1 cellular context compared by ENCODE assay signal in the genomic region with DNA sequence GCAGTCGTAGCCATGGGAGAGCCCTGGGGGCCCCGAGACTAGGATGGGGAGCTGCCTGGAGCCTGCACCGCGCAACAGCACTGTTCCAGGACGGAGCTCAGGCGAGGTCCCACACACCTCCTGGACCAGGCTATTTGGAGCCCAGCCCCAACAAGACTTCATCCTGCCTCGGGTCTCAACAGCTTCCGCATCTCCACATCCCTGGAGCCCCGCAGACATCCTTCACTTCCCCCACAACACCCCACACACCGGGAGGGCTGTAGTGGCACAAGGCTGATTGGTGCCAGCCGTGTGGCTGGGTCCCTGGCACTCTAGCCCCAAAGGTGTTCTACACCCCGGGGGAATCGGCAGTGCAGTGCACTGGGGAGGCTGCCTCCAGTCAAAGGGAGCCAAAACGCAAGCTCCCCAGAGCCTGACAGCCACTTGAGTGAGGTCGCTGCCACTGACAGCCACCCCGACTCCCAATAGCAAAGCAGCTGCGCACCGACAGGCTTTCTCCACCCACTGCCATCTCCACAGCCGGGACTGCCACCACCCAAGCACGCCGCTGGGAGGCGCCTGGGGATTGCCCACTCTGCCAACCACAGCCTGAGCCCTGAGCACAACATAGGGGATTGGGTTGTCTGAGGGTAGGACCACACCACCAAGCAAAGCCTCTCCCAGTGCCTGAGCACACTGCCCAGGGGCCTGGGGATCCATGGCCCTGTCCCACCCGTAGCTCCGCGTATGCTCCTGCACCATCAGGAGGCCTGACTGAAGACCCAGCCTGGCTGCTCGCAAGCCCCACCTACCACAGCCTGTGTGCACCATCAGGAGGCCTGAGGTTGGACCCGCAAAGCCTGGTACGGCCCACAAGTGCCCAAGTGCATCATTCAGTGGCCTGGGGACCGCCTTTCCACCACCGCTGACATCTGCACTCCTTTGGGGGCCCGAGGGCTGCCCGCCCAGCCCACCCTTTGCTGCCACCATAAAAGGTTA.
TF ChIP-seq lines count a peak whose summit lies in the region.

No MANE protein-coding gene starts in this region.

TF ChIP-seq in HEK293, 187 proteins besides CTCF, POLR2A, EP300 and RAD21 (continued from another document):
- TF ChIP-seq ZNF843 (tag by site-specific recombination; IDR thresholded peaks at IDR 0.05): no peak
- no peak for TF ChIP-seq ZNF785 (tag by site-specific recombination; IDR thresholded peaks at IDR 0.05)
- TF ChIP-seq ZNF19 (tag by site-specific recombination; IDR thresholded peaks at IDR 0.05; ENCODE audit: low read depth): no peak
- no peak for TF ChIP-seq ZNF629 (tag by site-specific recombination; IDR thresholded peaks at IDR 0.05)
- no peak for TF ChIP-seq EGR2 (tag by site-specific recombination; IDR thresholded peaks at IDR 0.05; ENCODE audit: low read depth)
- TF ChIP-seq ZNF560 (tag by site-specific recombination; IDR thresholded peaks at IDR 0.05; ENCODE audit: borderline replicate concordance): no peak
- TF ChIP-seq ZNF660 (tag by site-specific recombination; IDR thresholded peaks at IDR 0.05): no peak
- TF ChIP-seq, protein P1, sequence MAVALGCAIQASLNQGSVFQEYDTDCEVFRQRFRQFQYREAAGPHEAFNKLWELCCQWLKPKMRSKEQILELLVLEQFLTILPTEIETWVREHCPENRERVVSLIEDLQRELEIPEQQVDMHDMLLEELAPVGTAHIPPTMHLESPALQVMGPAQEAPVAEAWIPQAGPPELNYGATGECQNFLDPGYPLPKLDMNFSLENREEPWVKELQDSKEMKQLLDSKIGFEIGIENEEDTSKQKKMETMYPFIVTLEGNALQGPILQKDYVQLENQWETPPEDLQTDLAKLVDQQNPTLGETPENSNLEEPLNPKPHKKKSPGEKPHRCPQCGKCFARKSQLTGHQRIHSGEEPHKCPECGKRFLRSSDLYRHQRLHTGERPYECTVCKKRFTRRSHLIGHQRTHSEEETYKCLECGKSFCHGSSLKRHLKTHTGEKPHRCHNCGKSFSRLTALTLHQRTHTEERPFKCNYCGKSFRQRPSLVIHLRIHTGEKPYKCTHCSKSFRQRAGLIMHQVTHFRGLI (tag by site-specific recombination; IDR thresholded peaks at IDR 0.05): no peak
- no peak for TF ChIP-seq ZNF366 (tag by site-specific recombination; conservative IDR thresholded peaks at IDR 0.05)
- peak; percentile 79 for TF ChIP-seq ZNF654 (tag by site-specific recombination; IDR thresholded peaks at IDR 0.05; ENCODE audit: low read depth)
- no peak for TF ChIP-seq ZNF704 (tag by site-specific recombination; IDR thresholded peaks at IDR 0.05)
- 0 out of 2 replicates have a peak, but pooled peaks have one; percentile 16 for TF ChIP-seq ZNF600 (tag by site-specific recombination; IDR thresholded peaks at IDR 0.05)
- 0 out of 2 replicates have a peak, but pooled peaks have one; percentile 26 for TF ChIP-seq ZFP37 (tag by site-specific recombination; IDR thresholded peaks at IDR 0.05)
- no peak for TF ChIP-seq KLF17 (tag by site-specific recombination; IDR thresholded peaks at IDR 0.05)
- TF ChIP-seq SP7 (tag by site-specific recombination; IDR thresholded peaks at IDR 0.05): no peak
- TF ChIP-seq ZNF530 (tag by site-specific recombination; IDR thresholded peaks at IDR 0.05; ENCODE audit: low read depth): no peak
- no peak for TF ChIP-seq ZNF529 (tag by site-specific recombination; IDR thresholded peaks at IDR 0.05; ENCODE audit: insufficient replicate concordance)
- no peak for TF ChIP-seq BCL11A (tag by site-specific recombination; IDR thresholded peaks at IDR 0.05; ENCODE audit: low read depth)
- TF ChIP-seq PRDM10 (tag by site-specific recombination; IDR thresholded peaks at IDR 0.05): no peak
- no peak for TF ChIP-seq ZNF202 (tag by site-specific recombination; IDR thresholded peaks at IDR 0.05; ENCODE audit: borderline replicate concordance)
- TF ChIP-seq SP3 (tag by site-specific recombination; IDR thresholded peaks at IDR 0.05): peak; percentile 21; the same call in 1 of the 2 replicates
- no peak for TF ChIP-seq YY1 (tag by site-specific recombination; IDR thresholded peaks at IDR 0.05)
- TF ChIP-seq ZNF48 (tag by site-specific recombination; IDR thresholded peaks at IDR 0.05): no peak
- no peak for TF ChIP-seq ZNF248 (tag by site-specific recombination; IDR thresholded peaks at IDR 0.05)
- no peak for TF ChIP-seq ZNF140 (tag by site-specific recombination; IDR thresholded peaks at IDR 0.05)
- TF ChIP-seq ZSCAN23 (tag by site-specific recombination; IDR thresholded peaks at IDR 0.05): no peak
- TF ChIP-seq ZFP69B (tag by site-specific recombination; IDR thresholded peaks at IDR 0.05): no peak
- 0 out of 2 replicates have a peak, but pooled peaks have one; percentile 24 for TF ChIP-seq ZIC2 (tag by site-specific recombination; IDR thresholded peaks at IDR 0.05)
- no peak for TF ChIP-seq SETDB1 (IDR thresholded peaks at IDR 0.05; ENCODE audit: insufficient read length, low read length)
- peak; percentile 63; the same call in 1 of the 2 replicates for TF ChIP-seq ZBTB48 (tag by site-specific recombination; IDR thresholded peaks at IDR 0.05)
- TF ChIP-seq, protein P2, sequence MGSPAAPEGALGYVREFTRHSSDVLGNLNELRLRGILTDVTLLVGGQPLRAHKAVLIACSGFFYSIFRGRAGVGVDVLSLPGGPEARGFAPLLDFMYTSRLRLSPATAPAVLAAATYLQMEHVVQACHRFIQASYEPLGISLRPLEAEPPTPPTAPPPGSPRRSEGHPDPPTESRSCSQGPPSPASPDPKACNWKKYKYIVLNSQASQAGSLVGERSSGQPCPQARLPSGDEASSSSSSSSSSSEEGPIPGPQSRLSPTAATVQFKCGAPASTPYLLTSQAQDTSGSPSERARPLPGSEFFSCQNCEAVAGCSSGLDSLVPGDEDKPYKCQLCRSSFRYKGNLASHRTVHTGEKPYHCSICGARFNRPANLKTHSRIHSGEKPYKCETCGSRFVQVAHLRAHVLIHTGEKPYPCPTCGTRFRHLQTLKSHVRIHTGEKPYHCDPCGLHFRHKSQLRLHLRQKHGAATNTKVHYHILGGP (tag by site-specific recombination; IDR thresholded peaks at IDR 0.05): no peak
- peak; percentile 57 for TF ChIP-seq ZFHX2 (tag by site-specific recombination; conservative IDR thresholded peaks at IDR 0.05)
- no peak for TF ChIP-seq OSR2 (tag by site-specific recombination; IDR thresholded peaks at IDR 0.05)
- TF ChIP-seq ZNF114 (tag by site-specific recombination; IDR thresholded peaks at IDR 0.05): no peak
- TF ChIP-seq, protein P3, sequence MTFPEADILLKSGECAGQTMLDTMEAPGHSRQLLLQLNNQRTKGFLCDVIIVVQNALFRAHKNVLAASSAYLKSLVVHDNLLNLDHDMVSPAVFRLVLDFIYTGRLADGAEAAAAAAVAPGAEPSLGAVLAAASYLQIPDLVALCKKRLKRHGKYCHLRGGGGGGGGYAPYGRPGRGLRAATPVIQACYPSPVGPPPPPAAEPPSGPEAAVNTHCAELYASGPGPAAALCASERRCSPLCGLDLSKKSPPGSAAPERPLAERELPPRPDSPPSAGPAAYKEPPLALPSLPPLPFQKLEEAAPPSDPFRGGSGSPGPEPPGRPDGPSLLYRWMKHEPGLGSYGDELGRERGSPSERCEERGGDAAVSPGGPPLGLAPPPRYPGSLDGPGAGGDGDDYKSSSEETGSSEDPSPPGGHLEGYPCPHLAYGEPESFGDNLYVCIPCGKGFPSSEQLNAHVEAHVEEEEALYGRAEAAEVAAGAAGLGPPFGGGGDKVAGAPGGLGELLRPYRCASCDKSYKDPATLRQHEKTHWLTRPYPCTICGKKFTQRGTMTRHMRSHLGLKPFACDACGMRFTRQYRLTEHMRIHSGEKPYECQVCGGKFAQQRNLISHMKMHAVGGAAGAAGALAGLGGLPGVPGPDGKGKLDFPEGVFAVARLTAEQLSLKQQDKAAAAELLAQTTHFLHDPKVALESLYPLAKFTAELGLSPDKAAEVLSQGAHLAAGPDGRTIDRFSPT (tag by site-specific recombination; IDR thresholded peaks at IDR 0.05): peak; percentile 90
- peak; percentile 42; the same call in 1 of the 2 replicates for TF ChIP-seq GLIS2 (tag by site-specific recombination; IDR thresholded peaks at IDR 0.05)
- TF ChIP-seq ZNF2 (tag by site-specific recombination; IDR thresholded peaks at IDR 0.05): peak; percentile 91
- TF ChIP-seq, protein P4, sequence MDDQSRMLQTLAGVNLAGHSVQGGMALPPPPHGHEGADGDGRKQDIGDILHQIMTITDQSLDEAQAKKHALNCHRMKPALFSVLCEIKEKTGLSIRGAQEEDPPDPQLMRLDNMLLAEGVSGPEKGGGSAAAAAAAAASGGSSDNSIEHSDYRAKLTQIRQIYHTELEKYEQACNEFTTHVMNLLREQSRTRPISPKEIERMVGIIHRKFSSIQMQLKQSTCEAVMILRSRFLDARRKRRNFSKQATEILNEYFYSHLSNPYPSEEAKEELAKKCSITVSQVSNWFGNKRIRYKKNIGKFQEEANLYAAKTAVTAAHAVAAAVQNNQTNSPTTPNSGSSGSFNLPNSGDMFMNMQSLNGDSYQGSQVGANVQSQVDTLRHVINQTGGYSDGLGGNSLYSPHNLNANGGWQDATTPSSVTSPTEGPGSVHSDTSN (CRISPR knock-in tag; IDR thresholded peaks at IDR 0.05): no peak
- no peak for TF ChIP-seq MZF1 (tag by site-specific recombination; IDR thresholded peaks at IDR 0.05; ENCODE audit: borderline replicate concordance)
- no peak for TF ChIP-seq ZNF391 (tag by site-specific recombination; IDR thresholded peaks at IDR 0.05; ENCODE audit: borderline replicate concordance, low read depth)
- no peak for TF ChIP-seq KLF16 (tag by site-specific recombination; IDR thresholded peaks at IDR 0.05)
- no peak for TF ChIP-seq ZNF776 (tag by site-specific recombination; IDR thresholded peaks at IDR 0.05; ENCODE audit: borderline replicate concordance)
- no peak for TF ChIP-seq ZNF211 (tag by site-specific recombination; IDR thresholded peaks at IDR 0.05; ENCODE audit: low read depth)
- no peak for TF ChIP-seq ZNF501 (tag by site-specific recombination; IDR thresholded peaks at IDR 0.05)
- no peak for TF ChIP-seq ZNF830 (tag by site-specific recombination; IDR thresholded peaks at IDR 0.05; ENCODE audit: low read depth)
- TF ChIP-seq, protein P5, sequence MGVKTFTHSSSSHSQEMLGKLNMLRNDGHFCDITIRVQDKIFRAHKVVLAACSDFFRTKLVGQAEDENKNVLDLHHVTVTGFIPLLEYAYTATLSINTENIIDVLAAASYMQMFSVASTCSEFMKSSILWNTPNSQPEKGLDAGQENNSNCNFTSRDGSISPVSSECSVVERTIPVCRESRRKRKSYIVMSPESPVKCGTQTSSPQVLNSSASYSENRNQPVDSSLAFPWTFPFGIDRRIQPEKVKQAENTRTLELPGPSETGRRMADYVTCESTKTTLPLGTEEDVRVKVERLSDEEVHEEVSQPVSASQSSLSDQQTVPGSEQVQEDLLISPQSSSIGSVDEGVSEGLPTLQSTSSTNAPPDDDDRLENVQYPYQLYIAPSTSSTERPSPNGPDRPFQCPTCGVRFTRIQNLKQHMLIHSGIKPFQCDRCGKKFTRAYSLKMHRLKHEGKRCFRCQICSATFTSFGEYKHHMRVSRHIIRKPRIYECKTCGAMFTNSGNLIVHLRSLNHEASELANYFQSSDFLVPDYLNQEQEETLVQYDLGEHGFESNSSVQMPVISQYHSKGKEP (tag by site-specific recombination; IDR thresholded peaks at IDR 0.05): no peak
- no peak for TF ChIP-seq ZNF274 (IDR thresholded peaks at IDR 0.05; ENCODE audit: low read length)
- no peak for TF ChIP-seq ZNF274 (tag by site-specific recombination; IDR thresholded peaks at IDR 0.05; ENCODE audit: borderline replicate concordance)
